ENCODE assay signal across 1 cellular context in the genomic region with DNA sequence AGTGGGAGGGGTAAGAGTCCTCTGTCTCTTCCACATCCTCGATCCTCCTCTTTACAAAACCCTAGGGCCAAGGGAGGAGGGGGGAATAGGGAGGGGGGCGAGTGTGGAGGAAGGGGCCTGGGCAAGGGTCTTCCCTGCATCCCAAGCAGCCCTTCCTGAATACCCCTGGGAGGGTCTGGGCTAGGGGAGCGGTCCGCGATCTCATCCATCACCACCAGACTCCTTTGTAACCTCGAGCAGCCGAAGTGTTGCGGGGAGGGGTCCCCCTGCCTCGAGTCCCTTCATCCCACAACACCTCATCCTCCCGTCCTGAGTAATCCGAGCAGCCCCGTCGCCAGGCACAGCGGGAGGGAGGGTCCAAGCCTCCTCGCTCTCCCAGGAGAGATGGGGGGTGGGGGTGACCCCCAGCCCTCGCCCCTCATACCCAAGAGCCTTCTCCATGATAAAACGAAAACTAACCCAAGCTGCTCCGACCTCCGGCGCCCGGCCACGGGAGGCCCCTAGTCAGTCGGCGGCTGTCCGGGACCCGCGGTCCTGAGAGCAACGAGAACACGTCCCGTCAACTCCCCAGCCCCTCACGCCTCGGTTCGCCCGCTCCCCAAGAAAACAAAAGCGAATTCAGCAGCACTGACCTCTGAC.
A peak's percentile ranks its signal among the peaks of the same experiment; 100 is the strongest.
TF ChIP-seq lines count a peak whose summit lies in the region.

No MANE protein-coding gene starts in this region.

TF ChIP-seq in HepG2, 621 proteins besides CTCF, POLR2A, EP300 and RAD21 (continued from another document and continues in another):
- TF ChIP-seq ZNF878 (CRISPR knock-in tag; IDR thresholded peaks at IDR 0.05) = 0 out of 2 replicates have a peak, but pooled peaks have one; percentile 9
- TF ChIP-seq ZNF724P (CRISPR knock-in tag; IDR thresholded peaks at IDR 0.05; ENCODE audit: borderline replicate concordance) = 0 out of 2 replicates have a peak, but pooled peaks have one; percentile 21
- no peak for TF ChIP-seq ZNF629 (CRISPR knock-in tag; conservative IDR thresholded peaks at IDR 0.05)
- no peak for TF ChIP-seq ZNF709 (CRISPR knock-in tag; IDR thresholded peaks at IDR 0.05)
- TF ChIP-seq BRD4 (CRISPR knock-in tag; IDR thresholded peaks at IDR 0.05) = 0 out of 2 replicates have a peak, but pooled peaks have one; percentile 12
- no peak for TF ChIP-seq ZNF598 (CRISPR knock-in tag; IDR thresholded peaks at IDR 0.05; ENCODE audit: borderline replicate concordance)
- TF ChIP-seq, protein P1, sequence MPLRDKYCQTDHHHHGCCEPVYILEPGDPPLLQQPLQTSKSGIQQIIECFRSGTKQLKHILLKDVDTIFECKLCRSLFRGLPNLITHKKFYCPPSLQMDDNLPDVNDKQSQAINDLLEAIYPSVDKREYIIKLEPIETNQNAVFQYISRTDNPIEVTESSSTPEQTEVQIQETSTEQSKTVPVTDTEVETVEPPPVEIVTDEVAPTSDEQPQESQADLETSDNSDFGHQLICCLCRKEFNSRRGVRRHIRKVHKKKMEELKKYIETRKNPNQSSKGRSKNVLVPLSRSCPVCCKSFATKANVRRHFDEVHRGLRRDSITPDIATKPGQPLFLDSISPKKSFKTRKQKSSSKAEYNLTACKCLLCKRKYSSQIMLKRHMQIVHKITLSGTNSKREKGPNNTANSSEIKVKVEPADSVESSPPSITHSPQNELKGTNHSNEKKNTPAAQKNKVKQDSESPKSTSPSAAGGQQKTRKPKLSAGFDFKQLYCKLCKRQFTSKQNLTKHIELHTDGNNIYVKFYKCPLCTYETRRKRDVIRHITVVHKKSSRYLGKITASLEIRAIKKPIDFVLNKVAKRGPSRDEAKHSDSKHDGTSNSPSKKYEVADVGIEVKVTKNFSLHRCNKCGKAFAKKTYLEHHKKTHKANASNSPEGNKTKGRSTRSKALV (CRISPR knock-in tag; IDR thresholded peaks at IDR 0.05) = no peak
- TF ChIP-seq, protein P2, sequence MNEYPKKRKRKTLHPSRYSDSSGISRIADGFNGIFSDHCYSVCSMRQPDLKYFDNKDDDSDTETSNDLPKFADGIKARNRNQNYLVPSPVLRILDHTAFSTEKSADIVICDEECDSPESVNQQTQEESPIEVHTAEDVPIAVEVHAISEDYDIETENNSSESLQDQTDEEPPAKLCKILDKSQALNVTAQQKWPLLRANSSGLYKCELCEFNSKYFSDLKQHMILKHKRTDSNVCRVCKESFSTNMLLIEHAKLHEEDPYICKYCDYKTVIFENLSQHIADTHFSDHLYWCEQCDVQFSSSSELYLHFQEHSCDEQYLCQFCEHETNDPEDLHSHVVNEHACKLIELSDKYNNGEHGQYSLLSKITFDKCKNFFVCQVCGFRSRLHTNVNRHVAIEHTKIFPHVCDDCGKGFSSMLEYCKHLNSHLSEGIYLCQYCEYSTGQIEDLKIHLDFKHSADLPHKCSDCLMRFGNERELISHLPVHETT (CRISPR knock-in tag; conservative IDR thresholded peaks at IDR 0.05) = no peak
- TF ChIP-seq, protein P3, sequence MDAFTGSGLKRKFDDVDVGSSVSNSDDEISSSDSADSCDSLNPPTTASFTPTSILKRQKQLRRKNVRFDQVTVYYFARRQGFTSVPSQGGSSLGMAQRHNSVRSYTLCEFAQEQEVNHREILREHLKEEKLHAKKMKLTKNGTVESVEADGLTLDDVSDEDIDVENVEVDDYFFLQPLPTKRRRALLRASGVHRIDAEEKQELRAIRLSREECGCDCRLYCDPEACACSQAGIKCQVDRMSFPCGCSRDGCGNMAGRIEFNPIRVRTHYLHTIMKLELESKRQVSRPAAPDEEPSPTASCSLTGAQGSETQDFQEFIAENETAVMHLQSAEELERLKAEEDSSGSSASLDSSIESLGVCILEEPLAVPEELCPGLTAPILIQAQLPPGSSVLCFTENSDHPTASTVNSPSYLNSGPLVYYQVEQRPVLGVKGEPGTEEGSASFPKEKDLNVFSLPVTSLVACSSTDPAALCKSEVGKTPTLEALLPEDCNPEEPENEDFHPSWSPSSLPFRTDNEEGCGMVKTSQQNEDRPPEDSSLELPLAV (CRISPR knock-in tag; conservative IDR thresholded peaks at IDR 0.05; ENCODE audit: low read depth) = no peak
- TF ChIP-seq, protein P4, sequence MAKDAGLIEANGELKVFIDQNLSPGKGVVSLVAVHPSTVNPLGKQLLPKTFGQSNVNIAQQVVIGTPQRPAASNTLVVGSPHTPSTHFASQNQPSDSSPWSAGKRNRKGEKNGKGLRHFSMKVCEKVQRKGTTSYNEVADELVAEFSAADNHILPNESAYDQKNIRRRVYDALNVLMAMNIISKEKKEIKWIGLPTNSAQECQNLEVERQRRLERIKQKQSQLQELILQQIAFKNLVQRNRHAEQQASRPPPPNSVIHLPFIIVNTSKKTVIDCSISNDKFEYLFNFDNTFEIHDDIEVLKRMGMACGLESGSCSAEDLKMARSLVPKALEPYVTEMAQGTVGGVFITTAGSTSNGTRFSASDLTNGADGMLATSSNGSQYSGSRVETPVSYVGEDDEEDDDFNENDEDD (CRISPR knock-in tag; IDR thresholded peaks at IDR 0.05; ENCODE audit: borderline replicate concordance) = no peak
- no peak for TF ChIP-seq PLRG1 (conservative IDR thresholded peaks at IDR 0.05)
- TF ChIP-seq, protein P5, sequence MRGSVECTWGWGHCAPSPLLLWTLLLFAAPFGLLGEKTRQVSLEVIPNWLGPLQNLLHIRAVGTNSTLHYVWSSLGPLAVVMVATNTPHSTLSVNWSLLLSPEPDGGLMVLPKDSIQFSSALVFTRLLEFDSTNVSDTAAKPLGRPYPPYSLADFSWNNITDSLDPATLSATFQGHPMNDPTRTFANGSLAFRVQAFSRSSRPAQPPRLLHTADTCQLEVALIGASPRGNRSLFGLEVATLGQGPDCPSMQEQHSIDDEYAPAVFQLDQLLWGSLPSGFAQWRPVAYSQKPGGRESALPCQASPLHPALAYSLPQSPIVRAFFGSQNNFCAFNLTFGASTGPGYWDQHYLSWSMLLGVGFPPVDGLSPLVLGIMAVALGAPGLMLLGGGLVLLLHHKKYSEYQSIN (CRISPR knock-in tag; IDR thresholded peaks at IDR 0.05; ENCODE audit: borderline replicate concordance) = 0 out of 2 replicates have a peak, but pooled peaks have one; percentile 39
- no peak for TF ChIP-seq ELF4 (CRISPR knock-in tag; IDR thresholded peaks at IDR 0.05; ENCODE audit: borderline replicate concordance)
- TF ChIP-seq NFATC3 (CRISPR knock-in tag; IDR thresholded peaks at IDR 0.05) = no peak
- no peak for TF ChIP-seq ZNF253 (CRISPR knock-in tag; IDR thresholded peaks at IDR 0.05; ENCODE audit: borderline replicate concordance)
- TF ChIP-seq, protein P6, sequence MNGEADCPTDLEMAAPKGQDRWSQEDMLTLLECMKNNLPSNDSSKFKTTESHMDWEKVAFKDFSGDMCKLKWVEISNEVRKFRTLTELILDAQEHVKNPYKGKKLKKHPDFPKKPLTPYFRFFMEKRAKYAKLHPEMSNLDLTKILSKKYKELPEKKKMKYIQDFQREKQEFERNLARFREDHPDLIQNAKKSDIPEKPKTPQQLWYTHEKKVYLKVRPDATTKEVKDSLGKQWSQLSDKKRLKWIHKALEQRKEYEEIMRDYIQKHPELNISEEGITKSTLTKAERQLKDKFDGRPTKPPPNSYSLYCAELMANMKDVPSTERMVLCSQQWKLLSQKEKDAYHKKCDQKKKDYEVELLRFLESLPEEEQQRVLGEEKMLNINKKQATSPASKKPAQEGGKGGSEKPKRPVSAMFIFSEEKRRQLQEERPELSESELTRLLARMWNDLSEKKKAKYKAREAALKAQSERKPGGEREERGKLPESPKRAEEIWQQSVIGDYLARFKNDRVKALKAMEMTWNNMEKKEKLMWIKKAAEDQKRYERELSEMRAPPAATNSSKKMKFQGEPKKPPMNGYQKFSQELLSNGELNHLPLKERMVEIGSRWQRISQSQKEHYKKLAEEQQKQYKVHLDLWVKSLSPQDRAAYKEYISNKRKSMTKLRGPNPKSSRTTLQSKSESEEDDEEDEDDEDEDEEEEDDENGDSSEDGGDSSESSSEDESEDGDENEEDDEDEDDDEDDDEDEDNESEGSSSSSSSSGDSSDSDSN (CRISPR knock-in tag; IDR thresholded peaks at IDR 0.05) = no peak
- TF ChIP-seq DNMT3B (CRISPR knock-in tag; conservative IDR thresholded peaks at IDR 0.05) = no peak
- peak; percentile 6; the same call in 1 of the 2 replicates for TF ChIP-seq ZNF317 (CRISPR knock-in tag; IDR thresholded peaks at IDR 0.05)
- TF ChIP-seq ZNF326 (CRISPR knock-in tag; IDR thresholded peaks at IDR 0.05; ENCODE audit: borderline replicate concordance) = no peak
- no peak for TF ChIP-seq ZNF790 (CRISPR knock-in tag; IDR thresholded peaks at IDR 0.05; ENCODE audit: borderline replicate concordance)
- no peak for TF ChIP-seq MEIS2 (CRISPR knock-in tag; IDR thresholded peaks at IDR 0.05)
- no peak for TF ChIP-seq TCF7 (IDR thresholded peaks at IDR 0.05; ENCODE audit: low read depth)
- no peak for TF ChIP-seq ZNF761 (CRISPR knock-in tag; conservative IDR thresholded peaks at IDR 0.05)
- TF ChIP-seq RBAK (CRISPR knock-in tag; IDR thresholded peaks at IDR 0.05) = no peak
- TF ChIP-seq FOXM1 (CRISPR knock-in tag; IDR thresholded peaks at IDR 0.05) = no peak
- TF ChIP-seq, protein P7, sequence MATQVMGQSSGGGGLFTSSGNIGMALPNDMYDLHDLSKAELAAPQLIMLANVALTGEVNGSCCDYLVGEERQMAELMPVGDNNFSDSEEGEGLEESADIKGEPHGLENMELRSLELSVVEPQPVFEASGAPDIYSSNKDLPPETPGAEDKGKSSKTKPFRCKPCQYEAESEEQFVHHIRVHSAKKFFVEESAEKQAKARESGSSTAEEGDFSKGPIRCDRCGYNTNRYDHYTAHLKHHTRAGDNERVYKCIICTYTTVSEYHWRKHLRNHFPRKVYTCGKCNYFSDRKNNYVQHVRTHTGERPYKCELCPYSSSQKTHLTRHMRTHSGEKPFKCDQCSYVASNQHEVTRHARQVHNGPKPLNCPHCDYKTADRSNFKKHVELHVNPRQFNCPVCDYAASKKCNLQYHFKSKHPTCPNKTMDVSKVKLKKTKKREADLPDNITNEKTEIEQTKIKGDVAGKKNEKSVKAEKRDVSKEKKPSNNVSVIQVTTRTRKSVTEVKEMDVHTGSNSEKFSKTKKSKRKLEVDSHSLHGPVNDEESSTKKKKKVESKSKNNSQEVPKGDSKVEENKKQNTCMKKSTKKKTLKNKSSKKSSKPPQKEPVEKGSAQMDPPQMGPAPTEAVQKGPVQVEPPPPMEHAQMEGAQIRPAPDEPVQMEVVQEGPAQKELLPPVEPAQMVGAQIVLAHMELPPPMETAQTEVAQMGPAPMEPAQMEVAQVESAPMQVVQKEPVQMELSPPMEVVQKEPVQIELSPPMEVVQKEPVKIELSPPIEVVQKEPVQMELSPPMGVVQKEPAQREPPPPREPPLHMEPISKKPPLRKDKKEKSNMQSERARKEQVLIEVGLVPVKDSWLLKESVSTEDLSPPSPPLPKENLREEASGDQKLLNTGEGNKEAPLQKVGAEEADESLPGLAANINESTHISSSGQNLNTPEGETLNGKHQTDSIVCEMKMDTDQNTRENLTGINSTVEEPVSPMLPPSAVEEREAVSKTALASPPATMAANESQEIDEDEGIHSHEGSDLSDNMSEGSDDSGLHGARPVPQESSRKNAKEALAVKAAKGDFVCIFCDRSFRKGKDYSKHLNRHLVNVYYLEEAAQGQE (IDR thresholded peaks at IDR 0.05; ENCODE audit: borderline replicate concordance in 1 of 2, low read depth in 1 of 2, low read length in 2 of 2) = no peak
- TF ChIP-seq CHCHD3 (CRISPR knock-in tag; IDR thresholded peaks at IDR 0.05) = 0 out of 2 replicates have a peak, but pooled peaks have one; percentile 77
- no peak for TF ChIP-seq HNRNPH1 (optimal IDR thresholded peaks at IDR 0.05; ENCODE audit: low read depth, low read length)
- no peak for TF ChIP-seq PHF8 (CRISPR knock-in tag; IDR thresholded peaks at IDR 0.05)
- no peak for TF ChIP-seq MEF2D (CRISPR knock-in tag; IDR thresholded peaks at IDR 0.05)
- TF ChIP-seq SP1 (IDR thresholded peaks at IDR 0.05) = no peak
- no peak for TF ChIP-seq SP1 (CRISPR knock-in tag; IDR thresholded peaks at IDR 0.05)
- TF ChIP-seq ZNF234 (CRISPR knock-in tag; conservative IDR thresholded peaks at IDR 0.05) = no peak
- TF ChIP-seq SPEN (CRISPR knock-in tag; IDR thresholded peaks at IDR 0.05; ENCODE audit: low read depth) = no peak
- TF ChIP-seq ZNF468 (CRISPR knock-in tag; IDR thresholded peaks at IDR 0.05) = no peak
- peak; percentile 33; the same call in 1 of the 2 replicates for TF ChIP-seq SIN3A (IDR thresholded peaks at IDR 0.05; ENCODE audit: borderline replicate concordance, low read depth, low read length)
- TF ChIP-seq, protein P8, sequence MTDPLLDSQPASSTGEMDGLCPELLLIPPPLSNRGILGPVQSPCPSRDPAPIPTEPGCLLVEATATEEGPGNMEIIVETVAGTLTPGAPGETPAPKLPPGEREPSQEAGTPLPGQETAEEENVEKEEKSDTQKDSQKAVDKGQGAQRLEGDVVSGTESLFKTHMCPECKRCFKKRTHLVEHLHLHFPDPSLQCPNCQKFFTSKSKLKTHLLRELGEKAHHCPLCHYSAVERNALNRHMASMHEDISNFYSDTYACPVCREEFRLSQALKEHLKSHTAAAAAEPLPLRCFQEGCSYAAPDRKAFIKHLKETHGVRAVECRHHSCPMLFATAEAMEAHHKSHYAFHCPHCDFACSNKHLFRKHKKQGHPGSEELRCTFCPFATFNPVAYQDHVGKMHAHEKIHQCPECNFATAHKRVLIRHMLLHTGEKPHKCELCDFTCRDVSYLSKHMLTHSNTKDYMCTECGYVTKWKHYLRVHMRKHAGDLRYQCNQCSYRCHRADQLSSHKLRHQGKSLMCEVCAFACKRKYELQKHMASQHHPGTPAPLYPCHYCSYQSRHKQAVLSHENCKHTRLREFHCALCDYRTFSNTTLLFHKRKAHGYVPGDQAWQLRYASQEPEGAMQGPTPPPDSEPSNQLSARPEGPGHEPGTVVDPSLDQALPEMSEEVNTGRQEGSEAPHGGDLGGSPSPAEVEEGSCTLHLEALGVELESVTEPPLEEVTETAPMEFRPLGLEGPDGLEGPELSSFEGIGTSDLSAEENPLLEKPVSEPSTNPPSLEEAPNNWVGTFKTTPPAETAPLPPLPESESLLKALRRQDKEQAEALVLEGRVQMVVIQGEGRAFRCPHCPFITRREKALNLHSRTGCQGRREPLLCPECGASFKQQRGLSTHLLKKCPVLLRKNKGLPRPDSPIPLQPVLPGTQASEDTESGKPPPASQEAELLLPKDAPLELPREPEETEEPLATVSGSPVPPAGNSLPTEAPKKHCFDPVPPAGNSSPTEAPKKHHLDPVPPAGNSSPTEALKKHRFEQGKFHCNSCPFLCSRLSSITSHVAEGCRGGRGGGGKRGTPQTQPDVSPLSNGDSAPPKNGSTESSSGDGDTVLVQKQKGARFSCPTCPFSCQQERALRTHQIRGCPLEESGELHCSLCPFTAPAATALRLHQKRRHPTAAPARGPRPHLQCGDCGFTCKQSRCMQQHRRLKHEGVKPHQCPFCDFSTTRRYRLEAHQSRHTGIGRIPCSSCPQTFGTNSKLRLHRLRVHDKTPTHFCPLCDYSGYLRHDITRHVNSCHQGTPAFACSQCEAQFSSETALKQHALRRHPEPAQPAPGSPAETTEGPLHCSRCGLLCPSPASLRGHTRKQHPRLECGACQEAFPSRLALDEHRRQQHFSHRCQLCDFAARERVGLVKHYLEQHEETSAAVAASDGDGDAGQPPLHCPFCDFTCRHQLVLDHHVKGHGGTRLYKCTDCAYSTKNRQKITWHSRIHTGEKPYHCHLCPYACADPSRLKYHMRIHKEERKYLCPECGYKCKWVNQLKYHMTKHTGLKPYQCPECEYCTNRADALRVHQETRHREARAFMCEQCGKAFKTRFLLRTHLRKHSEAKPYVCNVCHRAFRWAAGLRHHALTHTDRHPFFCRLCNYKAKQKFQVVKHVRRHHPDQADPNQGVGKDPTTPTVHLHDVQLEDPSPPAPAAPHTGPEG (CRISPR knock-in tag; IDR thresholded peaks at IDR 0.05) = no peak
- 0 out of 2 replicates have a peak, but pooled peaks have one; percentile 25 for TF ChIP-seq PCBP1 (IDR thresholded peaks at IDR 0.05; ENCODE audit: borderline replicate concordance, low read depth, low read length)
- TF ChIP-seq ZNF546 (CRISPR knock-in tag; conservative IDR thresholded peaks at IDR 0.05) = no peak
- no peak for TF ChIP-seq NFYB (CRISPR knock-in tag; IDR thresholded peaks at IDR 0.05)
- no peak for TF ChIP-seq ETV5 (CRISPR knock-in tag; IDR thresholded peaks at IDR 0.05; ENCODE audit: borderline replicate concordance)
